1 cellular context compared by ENCODE assay signal in genomic region chr3:168157301-168157700, GRCh38.
TF ChIP-seq lines count a peak whose summit lies in the region.

No MANE protein-coding gene starts in this region.

TF ChIP-seq in K562, 482 proteins besides CTCF, POLR2A, EP300 and RAD21 (continued from another document):
- TF ChIP-seq, protein P1, sequence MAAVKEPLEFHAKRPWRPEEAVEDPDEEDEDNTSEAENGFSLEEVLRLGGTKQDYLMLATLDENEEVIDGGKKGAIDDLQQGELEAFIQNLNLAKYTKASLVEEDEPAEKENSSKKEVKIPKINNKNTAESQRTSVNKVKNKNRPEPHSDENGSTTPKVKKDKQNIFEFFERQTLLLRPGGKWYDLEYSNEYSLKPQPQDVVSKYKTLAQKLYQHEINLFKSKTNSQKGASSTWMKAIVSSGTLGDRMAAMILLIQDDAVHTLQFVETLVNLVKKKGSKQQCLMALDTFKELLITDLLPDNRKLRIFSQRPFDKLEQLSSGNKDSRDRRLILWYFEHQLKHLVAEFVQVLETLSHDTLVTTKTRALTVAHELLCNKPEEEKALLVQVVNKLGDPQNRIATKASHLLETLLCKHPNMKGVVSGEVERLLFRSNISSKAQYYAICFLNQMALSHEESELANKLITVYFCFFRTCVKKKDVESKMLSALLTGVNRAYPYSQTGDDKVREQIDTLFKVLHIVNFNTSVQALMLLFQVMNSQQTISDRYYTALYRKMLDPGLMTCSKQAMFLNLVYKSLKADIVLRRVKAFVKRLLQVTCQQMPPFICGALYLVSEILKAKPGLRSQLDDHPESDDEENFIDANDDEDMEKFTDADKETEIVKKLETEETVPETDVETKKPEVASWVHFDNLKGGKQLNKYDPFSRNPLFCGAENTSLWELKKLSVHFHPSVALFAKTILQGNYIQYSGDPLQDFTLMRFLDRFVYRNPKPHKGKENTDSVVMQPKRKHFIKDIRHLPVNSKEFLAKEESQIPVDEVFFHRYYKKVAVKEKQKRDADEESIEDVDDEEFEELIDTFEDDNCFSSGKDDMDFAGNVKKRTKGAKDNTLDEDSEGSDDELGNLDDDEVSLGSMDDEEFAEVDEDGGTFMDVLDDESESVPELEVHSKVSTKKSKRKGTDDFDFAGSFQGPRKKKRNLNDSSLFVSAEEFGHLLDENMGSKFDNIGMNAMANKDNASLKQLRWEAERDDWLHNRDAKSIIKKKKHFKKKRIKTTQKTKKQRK (IDR thresholded peaks at IDR 0.05; ENCODE audit: borderline replicate concordance, low read depth, low read length): no peak
- TF ChIP-seq SMC3 (conservative IDR thresholded peaks at IDR 0.05; ENCODE audit: insufficient read depth, low read depth, low read length) (no peak), SNRNP70 (optimal IDR thresholded peaks at IDR 0.05; ENCODE audit: low read depth, low read length) (no peak), NFE2L1 (tag; IDR thresholded peaks at IDR 0.05; ENCODE audit: borderline replicate concordance, low read depth) (no peak), ZNF143 (CRISPR knock-in tag; IDR thresholded peaks at IDR 0.05) (no peak), ZNF318 (IDR thresholded peaks at IDR 0.05; ENCODE audit: borderline replicate concordance in 1 of 2, low read depth in 1 of 2) (peak in 1 of 2 experiments; percentile 50; a peak in 1 of 4 replicates), FUS (optimal IDR thresholded peaks at IDR 0.05; ENCODE audit: low read depth, low read length) (no peak), HDAC3 (IDR thresholded peaks at IDR 0.05; ENCODE audit: borderline replicate concordance, partially characterized antibody) (peak; percentile 95), XRCC4 (IDR thresholded peaks at IDR 0.05; ENCODE audit: extremely low read depth, insufficient read depth, insufficient read length) (no peak), ZC3H11A (IDR thresholded peaks at IDR 0.05; ENCODE audit: low read depth, low read length) (no peak), SIN3A (IDR thresholded peaks at IDR 0.05; ENCODE audit: borderline replicate concordance in 2 of 2, control insufficient read depth in 1 of 2, low read depth in 2 of 2, low read length in 2 of 2) (no peak), NEUROD1 (IDR thresholded peaks at IDR 0.05; ENCODE audit: borderline replicate concordance, low read depth, low read length, partially characterized antibody) (peak; percentile 88), ETS2 (tag; IDR thresholded peaks at IDR 0.05; ENCODE audit: borderline replicate concordance, poor library complexity, severe bottlenecking) (no peak), ZFP30 (CRISPR knock-in tag; IDR thresholded peaks at IDR 0.05; ENCODE audit: borderline replicate concordance) (no peak), GATA2 (CRISPR knock-in tag; IDR thresholded peaks at IDR 0.05) (peak; percentile 98), CBFA2T3 (IDR thresholded peaks at IDR 0.05) (peak; percentile 99), MCM5 (IDR thresholded peaks at IDR 0.05; ENCODE audit: low read depth) (no peak), TFAP4 (CRISPR knock-in tag; IDR thresholded peaks at IDR 0.05; ENCODE audit: borderline replicate concordance) (peak; percentile 73; the same call in 1 of the 2 replicates), NELFE (IDR thresholded peaks at IDR 0.05; ENCODE audit: insufficient read depth, insufficient read length) (no peak), FOXA3 (CRISPR knock-in tag; conservative IDR thresholded peaks at IDR 0.05 in 1 of 2, IDR thresholded peaks at IDR 0.05 in 1 of 2) (no peak), FOXJ2 (tag; IDR thresholded peaks at IDR 0.05) (peak; percentile 88), ZFPM2 (CRISPR knock-in tag; IDR thresholded peaks at IDR 0.05) (no peak), STAT6 (CRISPR knock-in tag; IDR thresholded peaks at IDR 0.05) (no peak), TRIM28 (IDR thresholded peaks at IDR 0.05) (peak; percentile 41; the same call in 1 of the 2 replicates), TCF7 (IDR thresholded peaks at IDR 0.05; ENCODE audit: borderline replicate concordance) (0 out of 2 replicates have a peak, but pooled peaks have one; percentile 33), NUFIP1 (IDR thresholded peaks at IDR 0.05; ENCODE audit: partially characterized antibody) (no peak), BDP1 (IDR thresholded peaks at IDR 0.05; ENCODE audit: insufficient read depth, insufficient read length) (no peak)
- TF ChIP-seq, protein P2, sequence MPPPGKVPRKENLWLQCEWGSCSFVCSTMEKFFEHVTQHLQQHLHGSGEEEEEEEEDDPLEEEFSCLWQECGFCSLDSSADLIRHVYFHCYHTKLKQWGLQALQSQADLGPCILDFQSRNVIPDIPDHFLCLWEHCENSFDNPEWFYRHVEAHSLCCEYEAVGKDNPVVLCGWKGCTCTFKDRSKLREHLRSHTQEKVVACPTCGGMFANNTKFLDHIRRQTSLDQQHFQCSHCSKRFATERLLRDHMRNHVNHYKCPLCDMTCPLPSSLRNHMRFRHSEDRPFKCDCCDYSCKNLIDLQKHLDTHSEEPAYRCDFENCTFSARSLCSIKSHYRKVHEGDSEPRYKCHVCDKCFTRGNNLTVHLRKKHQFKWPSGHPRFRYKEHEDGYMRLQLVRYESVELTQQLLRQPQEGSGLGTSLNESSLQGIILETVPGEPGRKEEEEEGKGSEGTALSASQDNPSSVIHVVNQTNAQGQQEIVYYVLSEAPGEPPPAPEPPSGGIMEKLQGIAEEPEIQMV (tag; conservative IDR thresholded peaks at IDR 0.05; ENCODE audit: low read depth): no peak
- TF ChIP-seq, protein P3, sequence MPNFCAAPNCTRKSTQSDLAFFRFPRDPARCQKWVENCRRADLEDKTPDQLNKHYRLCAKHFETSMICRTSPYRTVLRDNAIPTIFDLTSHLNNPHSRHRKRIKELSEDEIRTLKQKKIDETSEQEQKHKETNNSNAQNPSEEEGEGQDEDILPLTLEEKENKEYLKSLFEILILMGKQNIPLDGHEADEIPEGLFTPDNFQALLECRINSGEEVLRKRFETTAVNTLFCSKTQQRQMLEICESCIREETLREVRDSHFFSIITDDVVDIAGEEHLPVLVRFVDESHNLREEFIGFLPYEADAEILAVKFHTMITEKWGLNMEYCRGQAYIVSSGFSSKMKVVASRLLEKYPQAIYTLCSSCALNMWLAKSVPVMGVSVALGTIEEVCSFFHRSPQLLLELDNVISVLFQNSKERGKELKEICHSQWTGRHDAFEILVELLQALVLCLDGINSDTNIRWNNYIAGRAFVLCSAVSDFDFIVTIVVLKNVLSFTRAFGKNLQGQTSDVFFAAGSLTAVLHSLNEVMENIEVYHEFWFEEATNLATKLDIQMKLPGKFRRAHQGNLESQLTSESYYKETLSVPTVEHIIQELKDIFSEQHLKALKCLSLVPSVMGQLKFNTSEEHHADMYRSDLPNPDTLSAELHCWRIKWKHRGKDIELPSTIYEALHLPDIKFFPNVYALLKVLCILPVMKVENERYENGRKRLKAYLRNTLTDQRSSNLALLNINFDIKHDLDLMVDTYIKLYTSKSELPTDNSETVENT (CRISPR knock-in tag; IDR thresholded peaks at IDR 0.05): no peak
- TF ChIP-seq, protein P4, sequence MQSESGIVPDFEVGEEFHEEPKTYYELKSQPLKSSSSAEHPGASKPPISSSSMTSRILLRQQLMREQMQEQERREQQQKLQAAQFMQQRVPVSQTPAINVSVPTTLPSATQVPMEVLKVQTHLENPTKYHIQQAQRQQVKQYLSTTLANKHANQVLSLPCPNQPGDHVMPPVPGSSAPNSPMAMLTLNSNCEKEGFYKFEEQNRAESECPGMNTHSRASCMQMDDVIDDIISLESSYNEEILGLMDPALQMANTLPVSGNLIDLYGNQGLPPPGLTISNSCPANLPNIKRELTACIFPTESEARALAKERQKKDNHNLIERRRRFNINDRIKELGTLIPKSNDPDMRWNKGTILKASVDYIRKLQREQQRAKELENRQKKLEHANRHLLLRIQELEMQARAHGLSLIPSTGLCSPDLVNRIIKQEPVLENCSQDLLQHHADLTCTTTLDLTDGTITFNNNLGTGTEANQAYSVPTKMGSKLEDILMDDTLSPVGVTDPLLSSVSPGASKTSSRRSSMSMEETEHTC (IDR thresholded peaks at IDR 0.05): 0 out of 2 replicates have a peak, but pooled peaks have one; percentile 58
- TF ChIP-seq, protein P5, sequence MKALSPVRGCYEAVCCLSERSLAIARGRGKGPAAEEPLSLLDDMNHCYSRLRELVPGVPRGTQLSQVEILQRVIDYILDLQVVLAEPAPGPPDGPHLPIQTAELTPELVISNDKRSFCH (CRISPR knock-in tag; IDR thresholded peaks at IDR 0.05): no peak
- TF ChIP-seq, protein P5 (tag; IDR thresholded peaks at IDR 0.05): peak; percentile 58; the same call in 1 of the 2 replicates
